Comparison of ENCODE assay signal across 21 cellular contexts in genomic region chr13:113792821-113793717, GRCh38.
"Had no signal": no experiment of that assay in that cellular context is flagged by ENCODE, and none has a peak within 500 bp of the region (broad histone marks: within the 10 kb centered on the region; RNA-seq: fewer than 3 reads in every experiment).

No MANE protein-coding gene starts in this region.

- H3K36me3 ChIP-seq: gastrocnemius medialis, neutrophil, suprapubic skin had no signal

- H3K4me1 ChIP-seq: gastrocnemius medialis, parathyroid adenoma, suprapubic skin had no signal

- H3K79me2 ChIP-seq: parathyroid adenoma had no signal

- H3K4me1 Mint-ChIP-seq: activated CD4-positive, alpha-beta memory T cell treated with anti-CD3 and anti-CD28 coated beads, Interleukin-2, amount 10 ng/mL, durations not matched to agents 7 days and 5 days; natural killer cell had no signal

- H3K36me3 Mint-ChIP-seq: activated naive CD4-positive, alpha-beta T cell treated with anti-CD3 and anti-CD28 coated beads, Interleukin-2, amount 50 U/mL, for 72 hours; natural killer cell had no signal

- H3K9me3 Mint-ChIP-seq: activated CD4-positive, alpha-beta memory T cell treated with anti-CD3 and anti-CD28 coated beads, Interleukin-2, amount 10 ng/mL, durations not matched to agents 7 days and 5 days; activated naive CD4-positive, alpha-beta T cell treated with anti-CD3 and anti-CD28 coated beads, Interleukin-2, amount 50 U/mL, for 72 hours; activated T-cell treated with anti-CD3 and anti-CD28 coated beads, Interleukin-2, amount 50 U/mL, for 24 hours; natural killer cell; stimulated activated naive CD8-positive, alpha-beta T cell treated with anti-CD3 and anti-CD28 coated beads, Interleukin-15, Interleukin-2, amounts not matched to agents 100 ng/mL and 50 ng/mL, for 24 hours had no signal

- H3K4me3 ChIP-seq: dorsolateral prefrontal cortex, gastrocnemius medialis, suprapubic skin had no signal

- H3K27me3 Mint-ChIP-seq: activated CD4-positive, alpha-beta memory T cell treated with anti-CD3 and anti-CD28 coated beads, Interleukin-2, amount 10 ng/mL, durations not matched to agents 7 days and 5 days; activated T-cell treated with anti-CD3 and anti-CD28 coated beads, Interleukin-2, amount 50 U/mL, for 24 hours had no signal

- H3K27me3 ChIP-seq: dorsolateral prefrontal cortex, neutrophil, suprapubic skin had no signal

- H3K9me3 ChIP-seq: gastrocnemius medialis, neutrophil, suprapubic skin had no signal

- DNase-seq: activated CD4-positive, alpha-beta memory T cell treated with anti-CD3 and anti-CD28 coated beads, Interleukin-2, amount 10 ng/mL, durations not matched to agents 7 days and 5 days; activated CD4-positive, alpha-beta T cell treated with anti-CD3 and anti-CD28 coated beads for 48 hours; activated CD4-positive, CD25-positive, alpha-beta regulatory T cell; activated T-cell treated with anti-CD3 and anti-CD28 coated beads, Interleukin-2, amount 50 U/mL, for 24 hours; amniotic stem cell; caudate nucleus; erythroblast; gastrocnemius medialis; kidney; natural killer cell; stimulated activated CD4-positive, alpha-beta T cell treated with anti-CD3 and anti-CD28 coated beads, Interleukin-12 subunit alpha, Interleukin-12 subunit beta, amount 100 ng/mL, for 4 hours; stimulated activated CD4-positive, alpha-beta T cell treated with anti-CD3 and anti-CD28 coated beads, Interleukin-1b, Interleukin-23, amount 100 ng/mL, for 48 hours; stimulated activated CD8-positive, alpha-beta memory T cell treated with anti-CD3 and anti-CD28 coated beads, Interleukin-4, amount 100 ng/mL, for 48 hours; T1000; trophoblast cell had no signal

- H3K27ac ChIP-seq: dorsolateral prefrontal cortex, gastrocnemius medialis, neutrophil, parathyroid adenoma, suprapubic skin had no signal

- H3K4me3 Mint-ChIP-seq: activated CD4-positive, alpha-beta memory T cell treated with anti-CD3 and anti-CD28 coated beads, Interleukin-2, amount 10 ng/mL, durations not matched to agents 7 days and 5 days; activated T-cell treated with anti-CD3 and anti-CD28 coated beads, Interleukin-2, amount 50 U/mL, for 24 hours; natural killer cell; stimulated activated naive CD8-positive, alpha-beta T cell treated with anti-CD3 and anti-CD28 coated beads, Interleukin-15, Interleukin-2, amounts not matched to agents 100 ng/mL and 50 ng/mL, for 24 hours had no signal

- H3K27ac Mint-ChIP-seq: activated CD4-positive, alpha-beta memory T cell treated with anti-CD3 and anti-CD28 coated beads, Interleukin-2, amount 10 ng/mL, durations not matched to agents 7 days and 5 days; activated naive CD4-positive, alpha-beta T cell treated with anti-CD3 and anti-CD28 coated beads, Interleukin-2, amount 50 U/mL, for 72 hours; activated T-cell treated with anti-CD3 and anti-CD28 coated beads, Interleukin-2, amount 50 U/mL, for 24 hours; natural killer cell; stimulated activated naive CD8-positive, alpha-beta T cell treated with anti-CD3 and anti-CD28 coated beads, Interleukin-15, Interleukin-2, amounts not matched to agents 100 ng/mL and 50 ng/mL, for 24 hours had no signal

- ATAC-seq: activated naive CD4-positive, alpha-beta T cell treated with anti-CD3 and anti-CD28 coated beads, Interleukin-2, amount 50 U/mL, for 72 hours; gastrocnemius medialis; natural killer cell had no signal

- H2AFZ ChIP-seq: parathyroid adenoma had no signal
